8 cellular contexts compared by ENCODE assay signal in genomic region chr22:22550789-22551434, GRCh38.
"Had no signal": no experiment of that assay in that cellular context is flagged by ENCODE, and none has a peak within 500 bp of the region (broad histone marks: within the 10 kb centered on the region; RNA-seq: fewer than 3 reads in every experiment).

No MANE protein-coding gene starts in this region.

- H3K4me3 ChIP-seq: GM12878 had no signal

- FAIRE-seq: G401.6, GM12878, GM12891, GM12892, GM18507, GM19239 had no signal

- ATAC-seq: GM12878 had no signal

- DNase-seq: GDM1, GF-D8 had no signal
